ENCODE assay signal across 8 cellular contexts in the genomic region with DNA sequence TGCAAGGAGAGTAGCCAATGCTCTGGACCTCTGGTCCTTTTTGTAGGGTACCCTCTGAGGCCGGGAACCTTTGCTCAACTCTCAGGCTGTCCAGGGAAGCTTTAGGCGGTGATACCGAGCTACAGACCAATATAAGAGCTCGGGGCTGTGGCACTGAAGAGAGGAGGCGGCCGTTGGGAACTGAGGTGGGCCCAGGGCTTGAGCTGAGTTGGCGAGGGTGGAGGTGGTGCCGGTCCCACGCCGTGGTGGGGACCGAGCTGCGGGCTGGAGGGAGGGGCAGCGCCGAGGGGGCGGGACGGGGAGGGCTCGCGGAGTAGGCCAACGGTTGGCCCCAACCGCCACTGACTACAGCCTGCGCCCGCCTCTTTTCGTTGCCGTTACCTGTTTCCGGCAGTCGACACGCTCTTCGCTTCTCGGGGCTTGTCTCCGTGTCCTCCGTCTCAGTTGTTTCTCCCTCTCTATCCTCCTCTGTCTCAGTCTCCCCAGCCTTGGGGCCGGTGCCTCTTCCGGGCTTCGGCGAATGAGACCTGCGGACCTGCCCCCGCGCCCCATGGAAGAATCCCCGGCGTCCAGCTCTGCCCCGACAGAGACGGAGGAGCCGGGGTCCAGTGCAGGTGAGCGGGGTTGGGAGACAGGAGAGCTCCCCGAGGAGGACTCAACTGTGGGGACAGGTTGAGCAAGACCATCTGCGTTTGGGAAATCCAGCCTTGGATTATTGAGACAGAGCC. TPM values are rescaled to one million over a fixed set of nuclear protein-coding genes. Genes with fewer than 3 reads are reported as not detected.
DNase-seq lines count a peak whose midpoint lies in the region; ATAC-seq and TF ChIP-seq lines count a peak whose summit lies in the region.

A gene with protein sequence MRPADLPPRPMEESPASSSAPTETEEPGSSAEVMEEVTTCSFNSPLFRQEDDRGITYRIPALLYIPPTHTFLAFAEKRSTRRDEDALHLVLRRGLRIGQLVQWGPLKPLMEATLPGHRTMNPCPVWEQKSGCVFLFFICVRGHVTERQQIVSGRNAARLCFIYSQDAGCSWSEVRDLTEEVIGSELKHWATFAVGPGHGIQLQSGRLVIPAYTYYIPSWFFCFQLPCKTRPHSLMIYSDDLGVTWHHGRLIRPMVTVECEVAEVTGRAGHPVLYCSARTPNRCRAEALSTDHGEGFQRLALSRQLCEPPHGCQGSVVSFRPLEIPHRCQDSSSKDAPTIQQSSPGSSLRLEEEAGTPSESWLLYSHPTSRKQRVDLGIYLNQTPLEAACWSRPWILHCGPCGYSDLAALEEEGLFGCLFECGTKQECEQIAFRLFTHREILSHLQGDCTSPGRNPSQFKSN (plus strand): TSS at position 393 of the 728 bp plus-strand sequence. CDS start 128 bp downstream, at position 521.

- no peaks in the 10 kb centered on the region for H3K9me3 ChIP-seq in ovary
- H3K9me3 ChIP-seq in thyroid gland = no peaks in the 10 kb centered on the region

- 0 to 1% (median 1%) methylated on average over 32 to 46 of the region's 46 CpGs for WGBS in ovary, 3 donors
- 0 to 1% methylated on average over 35 to 41 of the region's 46 CpGs for WGBS in thyroid gland, 2 donors

- H3K4me1 ChIP-seq in ovary (ENCODE audit: insufficient read depth) (peaks cover 4% of the 10 kb centered on the region), thyroid gland (peaks cover 0 to 9% of the 10 kb centered on the region in 2 donors)

- H3K27ac Mint-ChIP-seq in HFFc6 = peak within 1 kb of the TSS; percentile 90

- H3K36me3 ChIP-seq in GM06990 (ENCODE audit: control insufficient read depth, insufficient read depth, low read length) (no peaks in the 10 kb centered on the region), ovary (no peaks in the 10 kb centered on the region), thyroid gland (no peaks in the 10 kb centered on the region)

- peaks cover 24% of the 10 kb centered on the region for H3K4me1 Mint-ChIP-seq in HFFc6 (ENCODE audit: low read depth)

- H3K4me3 ChIP-seq in GM06990 (replicated peaks; ENCODE audit: low read depth, low read length) = peak within 1 kb of the TSS; percentile 75
- H3K4me3 ChIP-seq in NB4 (ENCODE audit: low read depth, low read length) = peak within 1 kb of the TSS; percentile 93
- H3K4me3 ChIP-seq in ovary = peak within 1 kb of the TSS; percentile 50
- H3K4me3 ChIP-seq in thyroid gland (replicated peaks in 1 of 3) = peak within 1 kb of the TSS; percentile 64 to 91 (median 83)

- H3K27ac ChIP-seq in ovary = peak within 1 kb of the TSS in 1 of 2 donors; percentile 41
- peak within 1 kb of the TSS; percentile 5 to 66 (median 61) for H3K27ac ChIP-seq in thyroid gland

- peak; percentile 88 for DNase-seq in GM06990 (ENCODE audit: extremely low read depth, insufficient read length)
- peak; percentile 67 for DNase-seq in HFFc6
- peak; percentile 92 for DNase-seq in NB4 (ENCODE audit: low read depth)
- DNase-seq in activated naive CD4-positive, alpha-beta T cell treated with anti-CD3 and anti-CD28 coated beads, Interleukin-2, amount 50 U/mL, for 16 hours = peak; percentile 86
- peak; percentile 40 to 89 (median 74) for DNase-seq in head of caudate nucleus
- DNase-seq in ovary = peak; percentile 69 to 78 (median 72)
- peak; percentile 84 for DNase-seq in thyroid gland

- TF ChIP-seq EP300 in ovary (IDR thresholded peaks at IDR 0.05) = no peak

- intact Hi-C loops in head of caudate nucleus (cut with DNase I) (no loop called here), ovary (cut with DNase I) (no loop called here), thyroid gland (cut with DNase I) (no loop called here)

- H3K27me3 ChIP-seq in GM06990 (replicated peaks; ENCODE audit: control insufficient read depth, insufficient read depth, low read length) (no peaks in the 10 kb centered on the region), ovary (no peaks in the 10 kb centered on the region), thyroid gland (no peaks in the 10 kb centered on the region)

- H3K27me3 Mint-ChIP-seq in HFFc6 (ENCODE audit: insufficient read depth) = peaks cover 6% of the 10 kb centered on the region

- TF ChIP-seq CTCF in GM06990 (IDR thresholded peaks at IDR 0.05; ENCODE audit: insufficient read depth, low read length, poor library complexity, severe bottlenecking) (no peak), HFFc6 (IDR thresholded peaks at IDR 0.05) (no peak), NB4 (IDR thresholded peaks at IDR 0.05; ENCODE audit: low read depth, low read length) (no peak), ovary (IDR thresholded peaks at IDR 0.05) (no peak), thyroid gland (IDR thresholded peaks at IDR 0.05) (no peak)

- H3K4me3 Mint-ChIP-seq in HFFc6 = peak within 1 kb of the TSS; percentile 97

- ATAC-seq in SK-N-SH treated with all-trans-retinoic acid at 6 μM for 48 hours = peak; percentile 95

- TF ChIP-seq POLR2A in NB4 (IDR thresholded peaks at IDR 0.05; ENCODE audit: extremely low read depth, insufficient read length) = peak; percentile 82
- TF ChIP-seq POLR2A in ovary (IDR thresholded peaks at IDR 0.05) = no peak
- TF ChIP-seq POLR2A in thyroid gland (IDR thresholded peaks at IDR 0.05) = peak in 1 of 2 donors; percentile 64

- no peaks in the 10 kb centered on the region for H3K36me3 Mint-ChIP-seq in HFFc6 (ENCODE audit: low read depth)

- no peaks in the 10 kb centered on the region for H3K9me3 Mint-ChIP-seq in HFFc6

TF ChIP-seq in SK-N-SH treated with all-trans-retinoic acid at 6 μM for 48 hours, 23 proteins besides CTCF, POLR2A, EP300 and RAD21 (continues in another document):
- TF ChIP-seq, protein P1, sequence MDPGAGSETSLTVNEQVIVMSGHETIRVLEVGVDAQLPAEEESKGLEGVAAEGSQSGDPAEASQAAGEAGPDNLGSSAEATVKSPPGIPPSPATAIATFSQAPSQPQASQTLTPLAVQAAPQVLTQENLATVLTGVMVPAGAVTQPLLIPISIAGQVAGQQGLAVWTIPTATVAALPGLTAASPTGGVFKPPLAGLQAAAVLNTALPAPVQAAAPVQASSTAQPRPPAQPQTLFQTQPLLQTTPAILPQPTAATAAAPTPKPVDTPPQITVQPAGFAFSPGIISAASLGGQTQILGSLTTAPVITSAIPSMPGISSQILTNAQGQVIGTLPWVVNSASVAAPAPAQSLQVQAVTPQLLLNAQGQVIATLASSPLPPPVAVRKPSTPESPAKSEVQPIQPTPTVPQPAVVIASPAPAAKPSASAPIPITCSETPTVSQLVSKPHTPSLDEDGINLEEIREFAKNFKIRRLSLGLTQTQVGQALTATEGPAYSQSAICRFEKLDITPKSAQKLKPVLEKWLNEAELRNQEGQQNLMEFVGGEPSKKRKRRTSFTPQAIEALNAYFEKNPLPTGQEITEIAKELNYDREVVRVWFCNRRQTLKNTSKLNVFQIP (CRISPR knock-in tag; IDR thresholded peaks at IDR 0.05; ENCODE audit: borderline replicate concordance, low read depth) = no peak
- TF ChIP-seq TCF4 (CRISPR knock-in tag; IDR thresholded peaks at IDR 0.05; ENCODE audit: borderline replicate concordance) (no peak), BACH2 (CRISPR knock-in tag; IDR thresholded peaks at IDR 0.05; ENCODE audit: borderline replicate concordance) (no peak), ARNTL (CRISPR knock-in tag; IDR thresholded peaks at IDR 0.05; ENCODE audit: borderline replicate concordance, low read depth) (no peak), RARB (CRISPR knock-in tag; IDR thresholded peaks at IDR 0.05) (no peak), ZFP3 (CRISPR knock-in tag; IDR thresholded peaks at IDR 0.05) (no peak), ZNF8 (CRISPR knock-in tag; IDR thresholded peaks at IDR 0.05) (no peak)
- TF ChIP-seq, protein P2, sequence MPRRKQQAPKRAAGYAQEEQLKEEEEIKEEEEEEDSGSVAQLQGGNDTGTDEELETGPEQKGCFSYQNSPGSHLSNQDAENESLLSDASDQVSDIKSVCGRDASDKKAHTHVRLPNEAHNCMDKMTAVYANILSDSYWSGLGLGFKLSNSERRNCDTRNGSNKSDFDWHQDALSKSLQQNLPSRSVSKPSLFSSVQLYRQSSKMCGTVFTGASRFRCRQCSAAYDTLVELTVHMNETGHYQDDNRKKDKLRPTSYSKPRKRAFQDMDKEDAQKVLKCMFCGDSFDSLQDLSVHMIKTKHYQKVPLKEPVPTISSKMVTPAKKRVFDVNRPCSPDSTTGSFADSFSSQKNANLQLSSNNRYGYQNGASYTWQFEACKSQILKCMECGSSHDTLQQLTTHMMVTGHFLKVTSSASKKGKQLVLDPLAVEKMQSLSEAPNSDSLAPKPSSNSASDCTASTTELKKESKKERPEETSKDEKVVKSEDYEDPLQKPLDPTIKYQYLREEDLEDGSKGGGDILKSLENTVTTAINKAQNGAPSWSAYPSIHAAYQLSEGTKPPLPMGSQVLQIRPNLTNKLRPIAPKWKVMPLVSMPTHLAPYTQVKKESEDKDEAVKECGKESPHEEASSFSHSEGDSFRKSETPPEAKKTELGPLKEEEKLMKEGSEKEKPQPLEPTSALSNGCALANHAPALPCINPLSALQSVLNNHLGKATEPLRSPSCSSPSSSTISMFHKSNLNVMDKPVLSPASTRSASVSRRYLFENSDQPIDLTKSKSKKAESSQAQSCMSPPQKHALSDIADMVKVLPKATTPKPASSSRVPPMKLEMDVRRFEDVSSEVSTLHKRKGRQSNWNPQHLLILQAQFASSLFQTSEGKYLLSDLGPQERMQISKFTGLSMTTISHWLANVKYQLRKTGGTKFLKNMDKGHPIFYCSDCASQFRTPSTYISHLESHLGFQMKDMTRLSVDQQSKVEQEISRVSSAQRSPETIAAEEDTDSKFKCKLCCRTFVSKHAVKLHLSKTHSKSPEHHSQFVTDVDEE (CRISPR knock-in tag; IDR thresholded peaks at IDR 0.05) = no peak
- TF ChIP-seq, protein P3, sequence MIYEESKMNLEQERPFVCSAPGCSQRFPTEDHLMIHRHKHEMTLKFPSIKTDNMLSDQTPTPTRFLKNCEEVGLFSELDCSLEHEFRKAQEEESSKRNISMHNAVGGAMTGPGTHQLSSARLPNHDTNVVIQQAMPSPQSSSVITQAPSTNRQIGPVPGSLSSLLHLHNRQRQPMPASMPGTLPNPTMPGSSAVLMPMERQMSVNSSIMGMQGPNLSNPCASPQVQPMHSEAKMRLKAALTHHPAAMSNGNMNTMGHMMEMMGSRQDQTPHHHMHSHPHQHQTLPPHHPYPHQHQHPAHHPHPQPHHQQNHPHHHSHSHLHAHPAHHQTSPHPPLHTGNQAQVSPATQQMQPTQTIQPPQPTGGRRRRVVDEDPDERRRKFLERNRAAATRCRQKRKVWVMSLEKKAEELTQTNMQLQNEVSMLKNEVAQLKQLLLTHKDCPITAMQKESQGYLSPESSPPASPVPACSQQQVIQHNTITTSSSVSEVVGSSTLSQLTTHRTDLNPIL (CRISPR knock-in tag; IDR thresholded peaks at IDR 0.05; ENCODE audit: low read depth) = no peak

RNA-seq across cellular contexts. Expression of the gene that starts here (rescaled TPM):
- total RNA-seq in HFFc6 (2021; fragmentation: NEBNext Ultra II Directional; extraction: Animal tissue kit (Norgen Biotek cat#: 25700)) = 1 to 10 TPM; 7.6 to 8.9 (median 8.4) TPM
- total RNA-seq in ovary (10 to 100 TPM in 2 of 7 donors, 1 to 10 TPM in 5; 4.4 to 13.1 (median 8.8) TPM), thyroid gland (10 to 100 TPM in 2 of 4 donors, 1 to 10 TPM in 2; 8.1 to 13.0 (median 9.2) TPM)
- polyA plus RNA-seq in ovary = 1 to 10 TPM; 5.6 to 8.9 TPM
